Comparison of ENCODE assay signal across 11 cellular contexts in the genomic region with DNA sequence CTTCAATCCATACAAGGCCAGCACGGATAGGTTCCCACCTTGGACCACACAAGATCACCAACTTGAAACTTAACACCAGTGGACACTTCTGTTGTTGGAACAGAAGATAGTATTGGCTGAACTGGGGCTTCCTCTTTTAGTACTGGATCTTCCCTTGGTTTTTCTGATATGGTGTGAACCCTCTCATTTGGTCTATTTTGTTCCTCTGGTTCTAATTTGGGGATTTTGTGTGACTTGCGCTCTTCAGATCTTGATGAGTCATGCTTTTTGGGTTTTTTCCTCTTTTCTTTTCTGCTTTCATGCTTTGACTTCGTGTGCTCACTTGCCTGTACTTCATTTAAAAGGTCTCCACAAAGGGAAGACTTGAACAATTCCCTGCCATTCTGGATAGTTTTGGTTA. TPM values are rescaled to one million over a fixed set of nuclear protein-coding genes. Genes with fewer than 3 reads are reported as not detected.
A peak's percentile ranks its signal among the peaks of the same experiment; 100 is the strongest.
DNase-seq lines count a peak whose midpoint lies in the region; ATAC-seq, FAIRE-seq and TF ChIP-seq lines count a peak whose summit lies in the region.
"Had no signal": no experiment of that assay in that cellular context is flagged by ENCODE, and none has a peak within 500 bp of the region (broad histone marks: within the 10 kb centered on the region; RNA-seq: fewer than 3 reads in every experiment).

No MANE protein-coding gene starts in this region.

- H3K36me3 Mint-ChIP-seq in Caco-2 (ENCODE audit: insufficient read depth, unreplicated experiment) (peaks cover 7% of the 10 kb centered on the region), astrocyte (ENCODE audit: low read depth, unreplicated experiment) (no peaks in the 10 kb centered on the region)

- H3K4me3 ChIP-seq in Caco-2 (ENCODE audit: low read depth, low read length) (no peak overlapping the region), astrocyte (ENCODE audit: insufficient read depth, low read depth, low read length) (no peak overlapping the region), parathyroid adenoma (ENCODE audit: low read depth, low read length) (no peak overlapping the region), thyroid gland (replicated peaks in 1 of 3) (no peak overlapping the region), mesenchymal stem cell (ENCODE audit: insufficient read depth in 1 of 2, low read depth in 1 of 2, low read length in 2 of 2) (no peak overlapping the region)

- H4K20me1 ChIP-seq in astrocyte (ENCODE audit: insufficient read depth, low read length) = no peaks in the 10 kb centered on the region

- H3K23ac ChIP-seq in mesenchymal stem cell (ENCODE audit: low read length in 2 of 2) = no peak overlapping the region

- H2BK5ac ChIP-seq in mesenchymal stem cell (ENCODE audit: low read depth, low read length, poor library complexity, severe bottlenecking) = no peak overlapping the region

- H4K91ac ChIP-seq in mesenchymal stem cell (ENCODE audit: low read length) = no peak overlapping the region

- H3K9me3 Mint-ChIP-seq in Caco-2 (ENCODE audit: unreplicated experiment) (no peaks in the 10 kb centered on the region), astrocyte (ENCODE audit: unreplicated experiment) (no peaks in the 10 kb centered on the region)

- H3K4ac ChIP-seq in mesenchymal stem cell (ENCODE audit: low read depth in 1 of 2, low read length in 2 of 2) = no peak overlapping the region

- TF ChIP-seq CTCF in Caco-2 (IDR thresholded peaks at IDR 0.05; ENCODE audit: insufficient read depth in 1 of 2, low read depth in 1 of 2, low read length in 1 of 2, severe bottlenecking in 1 of 2, unreplicated experiment in 1 of 2) = no peak
- TF ChIP-seq CTCF in astrocyte (IDR thresholded peaks at IDR 0.05; ENCODE audit: insufficient read depth, low read depth, low read length) = no peak
- TF ChIP-seq CTCF in parathyroid adenoma (IDR thresholded peaks at IDR 0.05) = no peak
- TF ChIP-seq CTCF in thyroid gland (IDR thresholded peaks at IDR 0.05) = no peak

- intact Hi-C loops in Caco-2 (cut with micrococcal nuclease; ENCODE audit: unreplicated experiment) (no loop called here), thyroid gland (cut with DNase I) (no loop called here)

- ATAC-seq in HG02623 (IDR thresholded peaks at IDR 0.05; ENCODE audit: unreplicated experiment) = no peak
- no peak for ATAC-seq in GM21360 (IDR thresholded peaks at IDR 0.05; ENCODE audit: unreplicated experiment)

- H3K4me1 ChIP-seq in Caco-2 (0 out of 2 replicates have a peak, but pooled peaks cover 4% of the 10 kb centered on the region), astrocyte (ENCODE audit: insufficient read depth, low read length) (peaks cover 6% of the 10 kb centered on the region), parathyroid adenoma (no peaks in the 10 kb centered on the region), thyroid gland (no peaks in the 10 kb centered on the region), mesenchymal stem cell (ENCODE audit: control insufficient read depth, insufficient read depth, low read depth, low read length) (peaks cover 28% of the 10 kb centered on the region)
- H3K4me1 ChIP-seq: prostate gland had no signal

- H3K4me2 ChIP-seq in astrocyte (ENCODE audit: low read length) (no peak overlapping the region), parathyroid adenoma (ENCODE audit: low read length) (no peak overlapping the region), mesenchymal stem cell (ENCODE audit: low read length, poor library complexity, severe bottlenecking) (no peak overlapping the region)

- H2AFZ ChIP-seq in astrocyte (ENCODE audit: low read depth, low read length) = no peak overlapping the region
- H2AFZ ChIP-seq in parathyroid adenoma = peak overlapping the region; percentile 98
- no peak overlapping the region for H2AFZ ChIP-seq in mesenchymal stem cell (ENCODE audit: low read depth, low read length)

- H3K9ac ChIP-seq in astrocyte (ENCODE audit: low read length) (no peak overlapping the region), parathyroid adenoma (no peak overlapping the region), mesenchymal stem cell (ENCODE audit: low read length) (no peak overlapping the region)

- no peaks in the 10 kb centered on the region for H3K9me3 ChIP-seq in Caco-2
- H3K9me3 ChIP-seq in astrocyte (ENCODE audit: insufficient read depth, low read depth, low read length) = no peaks in the 10 kb centered on the region
- H3K9me3 ChIP-seq in parathyroid adenoma (ENCODE audit: control insufficient read depth, low read length) = no peaks in the 10 kb centered on the region
- H3K9me3 ChIP-seq in thyroid gland = no peaks in the 10 kb centered on the region
- no peaks in the 10 kb centered on the region for H3K9me3 ChIP-seq in mesenchymal stem cell (ENCODE audit: control insufficient read depth, low read length)
- H3K9me3 ChIP-seq: prostate gland had no signal

- POLR2A ChIA-PET in Caco-2 (lab: Charles Lee) = no interaction called here

- no peak overlapping the region for H3K18ac ChIP-seq in mesenchymal stem cell (ENCODE audit: low read depth in 1 of 2, low read length in 2 of 2)

- H3K4me1 Mint-ChIP-seq in Caco-2 (ENCODE audit: low read depth, unreplicated experiment) = peaks cover 30% of the 10 kb centered on the region
- H3K4me1 Mint-ChIP-seq in astrocyte (ENCODE audit: low read depth, unreplicated experiment) = peaks cover 22% of the 10 kb centered on the region

- no peaks in the 10 kb centered on the region for H3K79me2 ChIP-seq in astrocyte (ENCODE audit: insufficient read depth, low read length)
- no peaks in the 10 kb centered on the region for H3K79me2 ChIP-seq in parathyroid adenoma

- CTCF ChIA-PET in Caco-2 (lab: Charles Lee) = no interaction called here

- H3K79me1 ChIP-seq in mesenchymal stem cell (replicated peaks; ENCODE audit: low read length, poor library complexity, severe bottlenecking) = no peaks in the 10 kb centered on the region

- H3K14ac ChIP-seq in mesenchymal stem cell (ENCODE audit: low read length in 2 of 2) = no peak overlapping the region

- no peaks in the 10 kb centered on the region for H3K36me3 ChIP-seq in Caco-2 (ENCODE audit: control insufficient read depth, insufficient read depth, low read length)
- H3K36me3 ChIP-seq in astrocyte (ENCODE audit: insufficient read depth, low read length) = no peaks in the 10 kb centered on the region
- no peaks in the 10 kb centered on the region for H3K36me3 ChIP-seq in parathyroid adenoma (ENCODE audit: control insufficient read depth, insufficient read depth, low read length)
- no peaks in the 10 kb centered on the region for H3K36me3 ChIP-seq in thyroid gland
- no peaks in the 10 kb centered on the region for H3K36me3 ChIP-seq in mesenchymal stem cell (ENCODE audit: control insufficient read depth in 1 of 2, insufficient read depth in 2 of 2, low read depth in 1 of 2, low read length in 2 of 2)
- H3K36me3 ChIP-seq: prostate gland had no signal

- H3K27me3 ChIP-seq in Caco-2 (replicated peaks; ENCODE audit: control insufficient read depth, insufficient read depth, low read length) (no peaks in the 10 kb centered on the region), astrocyte (ENCODE audit: insufficient read depth, low read length) (no peaks in the 10 kb centered on the region), parathyroid adenoma (ENCODE audit: control insufficient read depth, insufficient read depth, low read length) (no peaks in the 10 kb centered on the region), thyroid gland (no peaks in the 10 kb centered on the region), mesenchymal stem cell (ENCODE audit: control insufficient read depth in 1 of 2, insufficient read depth in 1 of 2, low read length in 2 of 2) (no peaks in the 10 kb centered on the region)

- H3K4me3 Mint-ChIP-seq in Caco-2 (ENCODE audit: unreplicated experiment) (peak overlapping the region; percentile 69), astrocyte (ENCODE audit: unreplicated experiment) (peak overlapping the region; percentile 21)

- no peak for DNase-seq in Caco-2
- peak; percentile 90 for DNase-seq in MV-4-11 (lab: John Stamatoyannopoulos, UW)
- no peak for DNase-seq in astrocyte (ENCODE audit: low read depth)
- no peak for DNase-seq in thyroid gland
- DNase-seq in mesenchymal stem cell = no peak
- DNase-seq: NCI-H1105 treated with DMSO at 0.1 percent for 48 hours; stimulated activated CD8-positive, alpha-beta memory T cell treated with anti-CD3 and anti-CD28 coated beads, Interleukin-4, amount 100 ng/mL, for 48 hours had no signal

- no peak overlapping the region for H2BK120ac ChIP-seq in mesenchymal stem cell (ENCODE audit: low read depth, low read length)

- no peak overlapping the region for H2BK12ac ChIP-seq in mesenchymal stem cell (ENCODE audit: low read length in 2 of 2)

- H2BK15ac ChIP-seq in mesenchymal stem cell (ENCODE audit: low read depth, poor library complexity, severe bottlenecking) = no peak overlapping the region

- peak; percentile 47 for FAIRE-seq in astrocyte (lab: Jason Lieb, UNC)

- no peak overlapping the region for H2AK5ac ChIP-seq in mesenchymal stem cell (ENCODE audit: low read length, severe bottlenecking)

- H3K27ac ChIP-seq in astrocyte (ENCODE audit: low read depth, low read length) (no peak overlapping the region), parathyroid adenoma (no peak overlapping the region), thyroid gland (no peak overlapping the region), mesenchymal stem cell (ENCODE audit: low read length, poor library complexity, severe bottlenecking) (no peak overlapping the region)

- WGBS in thyroid gland, 2 donors = 84 to 90% methylated on average over 3 of the region's 3 CpGs
- 88% methylated on average over 2 of the region's 3 CpGs for WGBS in mesenchymal stem cell

- H4K8ac ChIP-seq in mesenchymal stem cell (ENCODE audit: low read length) = no peak overlapping the region

- no TSS peak for BruUV-seq in Caco-2 (replicated peaks; lab: Mats Ljungman, UMichigan)

- peaks cover under 1% of the 10 kb centered on the region for H3K27me3 Mint-ChIP-seq in Caco-2 (ENCODE audit: insufficient read depth, unreplicated experiment)
- H3K27me3 Mint-ChIP-seq in astrocyte (ENCODE audit: low read depth, unreplicated experiment) = peaks cover 8% of the 10 kb centered on the region

- peak overlapping the region; percentile 69 for H3K27ac Mint-ChIP-seq in Caco-2 (ENCODE audit: unreplicated experiment)
- H3K27ac Mint-ChIP-seq in astrocyte (ENCODE audit: unreplicated experiment) = no peak overlapping the region

- TF ChIP-seq POLR2A in thyroid gland (IDR thresholded peaks at IDR 0.05) = no peak

RNA-seq across cellular contexts. Expression of a gene that starts 39.0 kb away (rescaled TPM):
- total RNA-seq in Caco-2 (2022) = not detected in 2 replicates
- not detected in 2 replicates for total RNA-seq in astrocyte
- total RNA-seq in thyroid gland = not detected
- 0.01 TPM for polyA plus RNA-seq in mesenchymal stem cell (2013, experiment 1 of 2)
- not detected for polyA plus RNA-seq in mesenchymal stem cell (2013, experiment 2 of 2)

RNA-seq across cellular contexts. Expression of a gene that starts 57.9 kb away (rescaled TPM):
- total RNA-seq in Caco-2 (2022) (0.72 and 1.7 TPM in 2 replicates), astrocyte (not detected in 2 replicates), thyroid gland (1 to 10 TPM in 3 of 4 donors, not detected in 1; 1.1 to 1.9 (median 1.4) TPM)
- polyA plus RNA-seq in mesenchymal stem cell (2013, experiment 1 of 2) = not detected
- polyA plus RNA-seq in mesenchymal stem cell (2013, experiment 2 of 2) = not detected

RNA-seq across cellular contexts. Expression of a gene that starts 59.2 kb away (rescaled TPM):
- total RNA-seq in Caco-2 (2022) (78.8 and 86.3 TPM in 2 replicates), astrocyte (63.3 and 71.6 TPM in 2 replicates), thyroid gland (10 to 100 TPM; 67.7 to 98.5 (median 72.0) TPM)
- 118 TPM for polyA plus RNA-seq in mesenchymal stem cell (2013, experiment 1 of 2)
- polyA plus RNA-seq in mesenchymal stem cell (2013, experiment 2 of 2) = 120 TPM
